1 cellular context compared by ENCODE assay signal in the genomic region with DNA sequence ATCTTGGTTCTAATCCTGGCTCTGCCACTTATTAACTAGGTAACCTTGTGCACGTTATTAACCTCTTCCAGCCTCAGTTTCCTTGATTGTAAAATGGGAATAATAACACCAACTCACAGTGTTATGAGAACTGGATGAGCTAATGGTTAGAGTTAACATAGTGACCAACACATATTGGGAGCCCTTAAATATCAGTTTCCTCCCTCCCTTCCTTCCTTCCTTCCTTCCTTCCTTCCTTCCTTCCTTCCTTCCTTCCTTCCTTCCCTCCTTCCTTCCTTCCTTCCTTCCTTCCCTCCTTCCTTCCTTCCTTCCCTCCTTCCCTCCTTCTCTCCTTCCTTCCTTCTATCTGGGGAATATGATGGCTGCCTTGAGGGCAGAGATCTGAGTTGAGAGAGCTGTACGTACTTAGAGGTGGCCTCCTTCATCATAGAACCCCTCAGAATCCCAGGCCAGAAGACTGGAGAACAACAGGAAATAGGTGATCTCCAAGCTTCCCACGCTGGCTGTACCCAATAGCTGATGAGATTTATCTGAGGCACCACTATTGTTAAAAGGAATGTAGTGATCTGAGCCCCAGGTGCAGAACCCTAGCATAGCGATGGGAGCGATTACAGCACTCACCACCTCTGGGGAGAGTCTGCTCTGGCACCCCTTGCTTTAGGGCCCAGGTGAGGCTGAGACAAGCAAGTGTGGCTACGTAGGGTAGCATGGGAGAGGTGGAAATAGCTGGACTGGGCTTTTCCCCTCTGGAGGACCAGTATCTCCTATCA.
TF ChIP-seq lines count a peak whose summit lies in the region.

No MANE protein-coding gene starts in this region.

TF ChIP-seq in HCT116, 20 proteins besides CTCF, POLR2A, EP300 and RAD21 (continued from another document):
- TF ChIP-seq, protein P1, sequence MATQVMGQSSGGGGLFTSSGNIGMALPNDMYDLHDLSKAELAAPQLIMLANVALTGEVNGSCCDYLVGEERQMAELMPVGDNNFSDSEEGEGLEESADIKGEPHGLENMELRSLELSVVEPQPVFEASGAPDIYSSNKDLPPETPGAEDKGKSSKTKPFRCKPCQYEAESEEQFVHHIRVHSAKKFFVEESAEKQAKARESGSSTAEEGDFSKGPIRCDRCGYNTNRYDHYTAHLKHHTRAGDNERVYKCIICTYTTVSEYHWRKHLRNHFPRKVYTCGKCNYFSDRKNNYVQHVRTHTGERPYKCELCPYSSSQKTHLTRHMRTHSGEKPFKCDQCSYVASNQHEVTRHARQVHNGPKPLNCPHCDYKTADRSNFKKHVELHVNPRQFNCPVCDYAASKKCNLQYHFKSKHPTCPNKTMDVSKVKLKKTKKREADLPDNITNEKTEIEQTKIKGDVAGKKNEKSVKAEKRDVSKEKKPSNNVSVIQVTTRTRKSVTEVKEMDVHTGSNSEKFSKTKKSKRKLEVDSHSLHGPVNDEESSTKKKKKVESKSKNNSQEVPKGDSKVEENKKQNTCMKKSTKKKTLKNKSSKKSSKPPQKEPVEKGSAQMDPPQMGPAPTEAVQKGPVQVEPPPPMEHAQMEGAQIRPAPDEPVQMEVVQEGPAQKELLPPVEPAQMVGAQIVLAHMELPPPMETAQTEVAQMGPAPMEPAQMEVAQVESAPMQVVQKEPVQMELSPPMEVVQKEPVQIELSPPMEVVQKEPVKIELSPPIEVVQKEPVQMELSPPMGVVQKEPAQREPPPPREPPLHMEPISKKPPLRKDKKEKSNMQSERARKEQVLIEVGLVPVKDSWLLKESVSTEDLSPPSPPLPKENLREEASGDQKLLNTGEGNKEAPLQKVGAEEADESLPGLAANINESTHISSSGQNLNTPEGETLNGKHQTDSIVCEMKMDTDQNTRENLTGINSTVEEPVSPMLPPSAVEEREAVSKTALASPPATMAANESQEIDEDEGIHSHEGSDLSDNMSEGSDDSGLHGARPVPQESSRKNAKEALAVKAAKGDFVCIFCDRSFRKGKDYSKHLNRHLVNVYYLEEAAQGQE (IDR thresholded peaks at IDR 0.05; ENCODE audit: low read depth) = no peak
- no peak for TF ChIP-seq CBX3 (IDR thresholded peaks at IDR 0.05; ENCODE audit: low read depth)
